1 cellular context compared by ENCODE assay signal in the genomic region with DNA sequence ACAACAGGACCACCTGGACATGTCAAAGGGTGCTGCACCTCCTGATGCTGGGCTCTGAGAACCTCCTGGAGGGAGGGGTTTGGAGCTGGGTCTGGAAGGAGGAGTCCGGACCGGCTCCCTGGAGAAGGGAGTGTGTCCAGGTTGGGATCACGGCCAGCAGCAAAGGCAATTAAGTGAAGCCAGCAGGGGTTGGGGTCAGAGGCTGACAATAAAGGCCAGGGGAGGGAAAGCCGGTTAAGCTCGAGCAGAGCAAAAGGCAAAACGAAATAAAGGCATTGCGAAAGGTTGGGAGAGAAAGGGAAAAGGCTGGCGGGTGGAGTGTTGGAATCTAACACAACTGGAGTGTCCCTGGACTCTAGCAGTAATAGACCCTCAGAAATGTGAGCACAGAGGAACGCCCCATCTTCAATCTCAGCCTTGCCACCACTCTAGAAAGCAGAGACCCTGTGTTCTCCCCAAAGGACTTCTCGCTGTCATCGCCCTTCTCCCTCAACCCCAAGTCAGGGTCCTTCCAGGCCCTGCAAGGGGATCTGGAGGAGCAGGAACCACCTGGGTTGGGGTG.
TF ChIP-seq lines count a peak whose summit lies in the region.

No MANE protein-coding gene starts in this region.

TF ChIP-seq in IMR-90, 13 proteins besides CTCF, POLR2A, EP300 and RAD21 (continued from another document):
- TF ChIP-seq, protein P1, sequence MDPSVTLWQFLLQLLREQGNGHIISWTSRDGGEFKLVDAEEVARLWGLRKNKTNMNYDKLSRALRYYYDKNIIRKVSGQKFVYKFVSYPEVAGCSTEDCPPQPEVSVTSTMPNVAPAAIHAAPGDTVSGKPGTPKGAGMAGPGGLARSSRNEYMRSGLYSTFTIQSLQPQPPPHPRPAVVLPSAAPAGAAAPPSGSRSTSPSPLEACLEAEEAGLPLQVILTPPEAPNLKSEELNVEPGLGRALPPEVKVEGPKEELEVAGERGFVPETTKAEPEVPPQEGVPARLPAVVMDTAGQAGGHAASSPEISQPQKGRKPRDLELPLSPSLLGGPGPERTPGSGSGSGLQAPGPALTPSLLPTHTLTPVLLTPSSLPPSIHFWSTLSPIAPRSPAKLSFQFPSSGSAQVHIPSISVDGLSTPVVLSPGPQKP (IDR thresholded peaks at IDR 0.05; ENCODE audit: borderline replicate concordance, low read depth, low read length) = no peak
- no peak for TF ChIP-seq FOS (IDR thresholded peaks at IDR 0.05; ENCODE audit: low read depth, low read length)
- peak; percentile 21; the same call in 1 of the 2 replicates for TF ChIP-seq CEBPB (IDR thresholded peaks at IDR 0.05; ENCODE audit: low read depth, low read length)
